Comparison of ENCODE assay signal across 1 cellular context in the genomic region with DNA sequence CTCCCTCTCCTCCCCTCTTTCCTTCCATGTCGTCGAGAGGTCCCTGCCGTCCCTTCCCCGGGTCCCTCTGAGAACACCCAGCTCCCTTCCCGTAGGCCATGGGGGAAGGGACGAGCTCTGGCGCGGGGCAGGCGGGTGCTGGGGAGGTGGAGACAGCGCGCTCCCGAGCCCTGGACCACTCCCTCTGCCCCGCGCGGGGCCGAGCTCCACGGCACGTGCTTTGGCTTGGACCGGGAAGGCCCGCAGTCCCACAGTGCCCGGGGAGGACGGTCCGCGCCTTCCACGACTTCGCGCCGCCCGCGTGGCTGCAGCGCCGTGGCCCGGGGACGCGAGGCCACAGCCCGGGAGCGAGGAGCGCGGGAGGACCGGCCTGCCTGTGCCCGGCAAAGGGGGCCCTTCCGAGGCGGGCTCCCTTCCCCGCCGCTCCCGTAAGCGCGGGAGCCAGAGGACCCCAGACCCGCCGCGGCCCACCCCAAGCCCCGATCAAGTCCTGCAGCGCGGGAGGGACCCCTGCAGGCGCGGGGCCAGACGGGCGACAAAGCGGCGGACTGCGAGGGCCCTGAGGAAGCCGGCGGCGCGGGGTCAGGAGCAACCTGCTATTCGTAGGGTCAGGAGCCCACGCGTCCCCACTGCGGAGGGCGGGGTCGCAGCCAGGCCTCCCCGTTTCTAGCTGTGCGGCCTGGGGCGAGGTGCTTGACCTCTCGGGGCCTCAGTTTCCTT.
TF ChIP-seq lines count a peak whose summit lies in the region.

No MANE protein-coding gene starts in this region.

TF ChIP-seq in IMR-90, 13 proteins besides CTCF, POLR2A, EP300 and RAD21 (continued from another document):
- TF ChIP-seq, protein P1, sequence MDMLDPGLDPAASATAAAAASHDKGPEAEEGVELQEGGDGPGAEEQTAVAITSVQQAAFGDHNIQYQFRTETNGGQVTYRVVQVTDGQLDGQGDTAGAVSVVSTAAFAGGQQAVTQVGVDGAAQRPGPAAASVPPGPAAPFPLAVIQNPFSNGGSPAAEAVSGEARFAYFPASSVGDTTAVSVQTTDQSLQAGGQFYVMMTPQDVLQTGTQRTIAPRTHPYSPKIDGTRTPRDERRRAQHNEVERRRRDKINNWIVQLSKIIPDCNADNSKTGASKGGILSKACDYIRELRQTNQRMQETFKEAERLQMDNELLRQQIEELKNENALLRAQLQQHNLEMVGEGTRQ (IDR thresholded peaks at IDR 0.05; ENCODE audit: low read depth, low read length): no peak
